In the genomic region with DNA sequence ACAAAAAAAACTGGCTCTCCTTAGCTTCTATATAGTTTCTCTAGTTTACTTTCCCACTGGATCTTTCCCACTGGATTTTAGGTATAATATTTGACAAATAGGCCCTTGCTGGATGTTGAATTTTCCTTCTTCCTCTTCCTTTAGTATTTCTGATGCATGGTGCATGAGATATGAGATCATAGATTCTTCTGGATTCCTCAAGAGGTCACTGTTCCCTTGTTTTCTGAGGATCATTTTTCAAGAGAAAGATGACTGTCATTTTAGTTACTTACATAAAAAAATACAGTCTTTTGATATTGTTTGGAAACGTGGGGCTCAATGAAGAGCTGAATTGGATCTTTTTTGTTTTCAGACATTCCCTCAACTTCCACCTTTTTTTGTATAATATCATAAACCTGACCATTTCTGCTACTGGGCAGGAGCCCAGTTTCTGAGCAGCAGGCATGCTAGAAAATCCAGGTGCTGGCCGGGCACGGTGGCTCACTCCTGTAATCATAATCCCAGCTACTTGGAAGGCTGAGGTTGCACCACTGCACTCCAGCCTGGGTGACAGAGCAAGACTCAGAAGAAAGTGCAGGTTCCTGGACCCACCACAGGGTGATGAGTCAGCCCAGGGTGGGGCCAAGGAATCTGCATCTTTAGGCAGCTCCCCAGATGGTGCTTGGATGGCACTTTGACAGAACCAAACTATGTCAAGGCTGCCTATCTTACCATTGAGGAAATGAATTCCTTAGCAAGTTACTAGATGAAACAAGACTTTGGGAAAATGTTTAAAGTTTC, we compare ENCODE assay signal across 8 cellular contexts.
A peak's percentile ranks its signal among the peaks of the same experiment; 100 is the strongest.
DNase-seq lines count a peak whose midpoint lies in the region; ATAC-seq and TF ChIP-seq lines count a peak whose summit lies in the region.

No MANE protein-coding gene starts in this region.

- no peaks in the 10 kb centered on the region for H3K79me2 ChIP-seq in MM.1S (ENCODE audit: low read length)

- TF ChIP-seq CTCF in MM.1S (IDR thresholded peaks at IDR 0.05; ENCODE audit: low read length), result peak; percentile 28
- TF ChIP-seq CTCF in WI38 (IDR thresholded peaks at IDR 0.05; ENCODE audit: low read depth, low read length), result peak; percentile 29; the same call in 1 of the 2 replicates
- peak; percentile 24 to 35 (median 28) for TF ChIP-seq CTCF in uterus (IDR thresholded peaks at IDR 0.05)

- H3K9ac ChIP-seq in MM.1S (ENCODE audit: low read length), result no peak overlapping the region

- H3K4me1 ChIP-seq in MM.1S (ENCODE audit: low read length) (no peaks in the 10 kb centered on the region), uterus (no peaks in the 10 kb centered on the region)

- H3K27ac ChIP-seq in MM.1S (ENCODE audit: low read length) (no peak overlapping the region), uterus (no peak overlapping the region)

- H3K27me3 ChIP-seq in MM.1S (replicated peaks; ENCODE audit: insufficient read depth, low read length) (no peaks in the 10 kb centered on the region), uterus (no peaks in the 10 kb centered on the region)

- no peaks in the 10 kb centered on the region for H3K9me3 ChIP-seq in MM.1S (replicated peaks; ENCODE audit: insufficient read depth, low read length)
- no peaks in the 10 kb centered on the region for H3K9me3 ChIP-seq in uterus

- no peak overlapping the region for H2AFZ ChIP-seq in MM.1S (ENCODE audit: low read length)

- H3K4me2 ChIP-seq in MM.1S (ENCODE audit: low read depth, low read length), result no peak overlapping the region

- H3F3A ChIP-seq in MM.1S (ENCODE audit: insufficient read depth, low read length), result no peaks in the 10 kb centered on the region

- H3K36me3 ChIP-seq in MM.1S (replicated peaks; ENCODE audit: insufficient read depth, low read length) (no peaks in the 10 kb centered on the region), uterus (no peaks in the 10 kb centered on the region)

- intact Hi-C loops in uterus (cut with DNase I; ENCODE audit: low total_unique reads), result loop anchor here (5.0 kb wide), 1 partner anchor 291 kb away; no protein-coding TSS in a partner anchor

- H4K20me1 ChIP-seq in MM.1S (ENCODE audit: insufficient read depth, low read length), result no peaks in the 10 kb centered on the region

- no peak for TF ChIP-seq POLR2A in uterus (IDR thresholded peaks at IDR 0.05)

- H3K4me3 ChIP-seq in MM.1S (ENCODE audit: low read length) (no peak overlapping the region), WI38 (ENCODE audit: low read depth, low read length) (no peak overlapping the region), uterus (no peak overlapping the region)

- no peaks in the 10 kb centered on the region for H3K9me2 ChIP-seq in MM.1S (replicated peaks; ENCODE audit: insufficient read depth, low read length)

- DNase-seq in NCI-H2081 (lab: John Stamatoyannopoulos, UW), result peak; percentile 1 to 11
- no peak for DNase-seq in NCI-H2081 treated with DMSO at 0.1 percent for 48 hours (lab: John Stamatoyannopoulos, UW)
- no peak for DNase-seq in MM.1S
- peak; percentile 51 for DNase-seq in inferior parietal cortex (ENCODE audit: extremely low spot score)
- DNase-seq in uterus, result no peak
- no peak for DNase-seq in activated CD4-positive, alpha-beta T cell treated with anti-CD3 and anti-CD28 coated beads, Interleukin-2, amount 50 U/mL, for 48 hours

- no peak for ATAC-seq in HG03565 (IDR thresholded peaks at IDR 0.05; ENCODE audit: unreplicated experiment)

Comparison
In these comparisons a context has a peak if more than half of its experiments do, and no peak if none do; other contexts are left out.
1. DNase-seq: peak in NCI-H2081 (2 of 2) and inferior parietal cortex (single experiment); none in NCI-H2081 treated with DMSO at 0.1 percent for 48 hours (single experiment), MM.1S (single experiment), uterus (0 of 2) and activated CD4-positive, alpha-beta T cell treated with anti-CD3 and anti-CD28 coated beads, Interleukin-2, amount 50 U/mL, for 48 hours (0 of 2).
2. Peak in every context shown above with its lines, with median percentiles within 50 percentile points of each other: CTCF ChIP-seq.